In genomic region chr4:80219301-80220025, GRCh38 we compare ENCODE assay signal across 19 cellular contexts. TPM values are rescaled to one million over a fixed set of nuclear protein-coding genes. Genes with fewer than 3 reads are reported as not detected.
DNase-seq lines count a peak whose midpoint lies in the region; ATAC-seq and TF ChIP-seq lines count a peak whose summit lies in the region.
"Had no signal": no experiment of that assay in that cellular context is flagged by ENCODE, and none has a peak within 500 bp of the region (broad histone marks: within the 10 kb centered on the region; RNA-seq: fewer than 3 reads in every experiment).

No MANE protein-coding gene starts in this region.

- dilution Hi-C loops in IMR-90 (cut with HindIII; ENCODE audit: low sequenced_read_pairs, unreplicated experiment) = no loop called here

- H3K4me1 ChIP-seq in IMR-90 (ENCODE audit: control insufficient read depth, insufficient read depth, low read length) (peaks cover 2% of the 10 kb centered on the region; the same call in 1 of the 2 replicates), skeletal muscle satellite cell (ENCODE audit: control insufficient read depth, insufficient read depth, low read length) (peaks cover 14% of the 10 kb centered on the region)

- no peak overlapping the region for H2AFZ ChIP-seq in IMR-90 (replicated peaks; ENCODE audit: low read length, poor library complexity)

- H3K79me1 ChIP-seq in IMR-90 (ENCODE audit: low read depth in 1 of 2, low read length in 2 of 2) = peaks cover 0 to 10% of the 10 kb centered on the region in 2 experiments; a peak in 2 of 4 replicates

- no peak for TF ChIP-seq RAD21 in IMR-90 (IDR thresholded peaks at IDR 0.05; ENCODE audit: low read length)

- H3K9ac ChIP-seq in IMR-90 (ENCODE audit: low read depth, low read length) (no peak overlapping the region), skeletal muscle satellite cell (ENCODE audit: low read depth, low read length) (no peak overlapping the region)

- TF ChIP-seq CTCF in IMR-90 (conservative IDR thresholded peaks at IDR 0.05; ENCODE audit: low read depth, low read length) = no peak
- TF ChIP-seq CTCF in fibroblast of the aortic adventitia (IDR thresholded peaks at IDR 0.05; ENCODE audit: insufficient read depth, low read length) = no peak
- no peak for TF ChIP-seq CTCF in coronary artery (IDR thresholded peaks at IDR 0.05)

- H3K14ac ChIP-seq in IMR-90 (replicated peaks; ENCODE audit: low read depth, low read length) = peak overlapping the region; percentile 43; the same call in 1 of the 2 replicates

- no peak for TF ChIP-seq POLR2A in IMR-90 (IDR thresholded peaks at IDR 0.05; ENCODE audit: low read depth, low read length)

- H4K8ac ChIP-seq in IMR-90 (ENCODE audit: low read depth in 2 of 2, low read length in 2 of 2) = no peak overlapping the region; a peak in 1 of 4 replicates

- WGBS in IMR-90 (ENCODE audit: extremely low coverage in 2 of 2, insufficient read length in 1 of 2), 2 experiments = no CpG with 5 or more reads among the region's 5 CpGs

- H3K27ac ChIP-seq in IMR-90 (ENCODE audit: insufficient read depth, low read length) = no peak overlapping the region
- H3K27ac ChIP-seq in coronary artery = no peak overlapping the region

- no peak overlapping the region for H3K23ac ChIP-seq in IMR-90 (ENCODE audit: low read depth, low read length)

- H3K36me3 ChIP-seq in IMR-90 (ENCODE audit: control insufficient read depth, insufficient read depth, low read length) (no peaks in the 10 kb centered on the region), skeletal muscle satellite cell (ENCODE audit: insufficient read depth, low read length) (no peaks in the 10 kb centered on the region)

- no peak; the same call in 1 of the 2 replicates for ATAC-seq in IMR-90 (ENCODE audit: low read depth)
- ATAC-seq in SK-N-SH treated with all-trans-retinoic acid at 6 μM for 48 hours = peak; percentile 24; the same call in 2 of the 3 replicates
- ATAC-seq in HG02623 (IDR thresholded peaks at IDR 0.05; ENCODE audit: unreplicated experiment) = no peak
- no peak for ATAC-seq in GM21737 (IDR thresholded peaks at IDR 0.05; ENCODE audit: unreplicated experiment)
- ATAC-seq: left lobe of liver, T-cell had no signal

- no peak overlapping the region for H4K5ac ChIP-seq in IMR-90 (ENCODE audit: low read depth, low read length)

- no peak overlapping the region for H3K4me2 ChIP-seq in IMR-90 (ENCODE audit: low read depth, low read length)
- H3K4me2 ChIP-seq in skeletal muscle satellite cell (ENCODE audit: low read length) = peak overlapping the region; percentile 33

- H2AK9ac ChIP-seq in IMR-90 (replicated peaks; ENCODE audit: low read depth, low read length, poor library complexity) = no peak overlapping the region

- in situ Hi-C loops in IMR-90 (cut with MboI; ENCODE audit: low sequenced_read_pairs) = loop anchor here (5.0 to 25.0 kb wide), 3 partner anchors 48 to 1182 kb away; partner anchors contain the start of genes CFAP299 and FGF5

- H3K9me3 ChIP-seq in IMR-90 (ENCODE audit: control insufficient read depth, insufficient read depth, low read length) (no peaks in the 10 kb centered on the region), skeletal muscle satellite cell (replicated peaks; ENCODE audit: low read length) (no peaks in the 10 kb centered on the region)

- H2BK120ac ChIP-seq in IMR-90 (ENCODE audit: low read depth, low read length) = no peak overlapping the region; the same call in 1 of the 2 replicates

- BruUV-seq in IMR-90 (replicated peaks; lab: Mats Ljungman, UMichigan) = no TSS peak

- H2AK5ac ChIP-seq in IMR-90 (ENCODE audit: low read depth, low read length) = no peak overlapping the region

- H3K27me3 ChIP-seq in IMR-90 (ENCODE audit: control insufficient read depth, insufficient read depth, low read length) = no peaks in the 10 kb centered on the region
- H3K27me3 ChIP-seq in skeletal muscle satellite cell (ENCODE audit: control insufficient read depth, insufficient read depth, low read length) = no peaks in the 10 kb centered on the region

- H3K4ac ChIP-seq in IMR-90 (ENCODE audit: low read depth, low read length) = peak overlapping the region; percentile 37; the same call in 1 of the 2 replicates

- no peaks in the 10 kb centered on the region for H4K20me1 ChIP-seq in IMR-90 (ENCODE audit: insufficient read depth, low read length)

- CTCF ChIA-PET in IMR-90 (lab: Yijun Ruan, JAX) = interaction anchor here (0.5 to 3.0 kb wide), 9 partner anchors 11 to 1267 kb away, joined by 3 to 15 read pairs (median 4); partner anchors contain the start of gene CFAP299

- no peak overlapping the region for H4K91ac ChIP-seq in IMR-90 (ENCODE audit: insufficient read depth, low read depth, low read length)

- 0 out of 2 replicates have a peak, but pooled peaks cover 2% of the 10 kb centered on the region for H3K9me1 ChIP-seq in IMR-90 (ENCODE audit: insufficient read depth, low read length)

- intact Hi-C loops in IMR-90 (cut with micrococcal nuclease) = loop anchor here (1.0 to 10.0 kb wide), 4 partner anchors 36 to 833 kb away; partner anchors contain the start of gene CFAP299

- peak; percentile 60 for DNase-seq in IMR-90
- peak; percentile 56 for DNase-seq in fibroblast of the aortic adventitia (ENCODE audit: low read depth)
- no peak for DNase-seq in coronary artery (ENCODE audit: low spot score)
- DNase-seq: activated CD4-positive, alpha-beta T cell treated with anti-CD3 and anti-CD28 coated beads, Interleukin-2, amount 50 U/mL, for 48 hours; AML-193; foreskin melanocyte; H7; KBM-7; midbrain; NCI-H1930; small intestine; stimulated activated CD4-positive, alpha-beta T cell treated with anti-CD3 and anti-CD28 coated beads, Interleukin-2, amount 100 ng/mL, for 48 hours; T-cell had no signal

- H2BK20ac ChIP-seq in IMR-90 (ENCODE audit: low read depth, low read length) = no peak overlapping the region

- no peak overlapping the region for H3K56ac ChIP-seq in IMR-90 (ENCODE audit: extremely low read depth, insufficient read depth, low read length)

- H3K4me3 ChIP-seq in IMR-90 (ENCODE audit: insufficient read depth, low read depth, low read length) = no peak overlapping the region
- no peak overlapping the region for H3K4me3 ChIP-seq in fibroblast of the aortic adventitia (ENCODE audit: low read depth, low read length)
- no peak overlapping the region for H3K4me3 ChIP-seq in skeletal muscle satellite cell (ENCODE audit: low read length)
- no peak overlapping the region for H3K4me3 ChIP-seq in coronary artery

- POLR2A ChIA-PET in IMR-90 (lab: Charles Lee; ENCODE audit: unreplicated experiment) = interaction anchor here (0.8 kb wide), 1 partner anchor 47 kb away, joined by 3 read pairs; the partner anchor contains the start of gene FGF5

- no peak overlapping the region for H3K18ac ChIP-seq in IMR-90 (ENCODE audit: low read depth, low read length)

- H2BK15ac ChIP-seq in IMR-90 (ENCODE audit: low read depth, low read length) = 0 out of 3 replicates have a peak overlapping the region, but pooled peaks have one; percentile 42

- H2BK5ac ChIP-seq in IMR-90 (ENCODE audit: low read depth, low read length, poor library complexity, severe bottlenecking) = no peak overlapping the region

TF ChIP-seq in IMR-90, 13 proteins besides CTCF, POLR2A, EP300 and RAD21:
- TF ChIP-seq CHD1 (IDR thresholded peaks at IDR 0.05; ENCODE audit: low read depth, low read length) = no peak
- no peak for TF ChIP-seq CEBPB (IDR thresholded peaks at IDR 0.05; ENCODE audit: low read depth, low read length)

TF ChIP-seq in SK-N-SH treated with all-trans-retinoic acid at 6 μM for 48 hours, 23 proteins besides CTCF, POLR2A, EP300 and RAD21 (continues in another document):
- TF ChIP-seq TCF4 (CRISPR knock-in tag; IDR thresholded peaks at IDR 0.05; ENCODE audit: borderline replicate concordance) (no peak), GLIS3 (CRISPR knock-in tag; IDR thresholded peaks at IDR 0.05) (no peak), OSR1 (CRISPR knock-in tag; IDR thresholded peaks at IDR 0.05) (no peak), ZC3H10 (CRISPR knock-in tag; IDR thresholded peaks at IDR 0.05) (no peak), PATZ1 (CRISPR knock-in tag; IDR thresholded peaks at IDR 0.05; ENCODE audit: borderline replicate concordance) (no peak), ZFP30 (CRISPR knock-in tag; IDR thresholded peaks at IDR 0.05) (no peak), ARNTL (CRISPR knock-in tag; IDR thresholded peaks at IDR 0.05; ENCODE audit: borderline replicate concordance, low read depth) (no peak), BACH2 (CRISPR knock-in tag; IDR thresholded peaks at IDR 0.05; ENCODE audit: borderline replicate concordance) (no peak), SNAI2 (CRISPR knock-in tag; IDR thresholded peaks at IDR 0.05) (no peak), ISL1 (CRISPR knock-in tag; IDR thresholded peaks at IDR 0.05) (no peak), TOX (CRISPR knock-in tag; IDR thresholded peaks at IDR 0.05; ENCODE audit: borderline replicate concordance) (no peak)

RNA-seq across cellular contexts. Expression of gene PRDM8, which starts 22.2 kb away (rescaled TPM):
- total RNA-seq in IMR-90 (2012; rRNA removed) = 5.0 and 5.7 TPM in 2 replicates
- 15.8 and 16.8 TPM in 2 replicates for polyA plus RNA-seq in IMR-90 (2012; rRNA removed)
- 9.1 and 12.2 TPM in 2 replicates for polyA plus RNA-seq in IMR-90 (2012; cell fraction: cytosol; rRNA removed)
- 32.9 and 37.2 TPM in 2 replicates for polyA plus RNA-seq in IMR-90 (2012; cell fraction: nucleus; rRNA removed; ENCODE audit: low replicate concordance)
- total RNA-seq in fibroblast of the aortic adventitia (ENCODE audit: low replicate concordance) = 7.8 and 15.6 TPM in 2 replicates
- total RNA-seq in skeletal muscle satellite cell (2012; rRNA removed) = 1.3 and 3.5 TPM in 2 replicates

RNA-seq across cellular contexts. Expression of gene FGF5, which starts 47.0 kb away (rescaled TPM):
- total RNA-seq in IMR-90 (2012; rRNA removed) = 18.6 and 35.8 TPM in 2 replicates
- polyA plus RNA-seq in IMR-90 (2012; rRNA removed) = 42.1 and 77.7 TPM in 2 replicates
- polyA plus RNA-seq in IMR-90 (2012; cell fraction: cytosol; rRNA removed) = 11.3 and 17.6 TPM in 2 replicates
- 10.5 and 16.3 TPM in 2 replicates for polyA plus RNA-seq in IMR-90 (2012; cell fraction: nucleus; rRNA removed; ENCODE audit: low replicate concordance)
- 0.98 and 55.9 TPM in 2 replicates for total RNA-seq in fibroblast of the aortic adventitia (ENCODE audit: low replicate concordance)
- 6.1 and 7.2 TPM in 2 replicates for total RNA-seq in skeletal muscle satellite cell (2012; rRNA removed)
- total RNA-seq: H7, left lobe of liver, NCI-H460 had no signal
